ENCODE assay signal across 23 cellular contexts in the genomic region with DNA sequence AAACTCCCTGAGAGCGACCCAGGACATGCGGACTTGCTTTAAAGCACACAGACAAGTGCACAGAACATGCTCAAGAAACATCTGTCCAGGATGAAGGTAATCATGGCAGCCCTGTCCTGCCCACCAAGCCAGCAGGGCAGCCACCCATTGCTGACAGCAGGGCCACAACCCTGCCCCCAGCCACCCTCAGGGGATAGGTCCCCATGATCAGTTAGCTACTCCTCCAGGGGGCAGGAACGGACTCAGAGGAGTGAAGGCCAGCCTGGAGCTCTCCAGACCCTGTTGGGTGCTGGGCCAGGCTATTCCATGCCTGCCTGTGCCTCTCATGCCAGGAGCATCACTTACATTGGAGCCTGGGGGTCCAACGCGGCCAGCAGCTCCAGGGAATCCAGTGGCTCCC. TPM values are rescaled to one million over a fixed set of nuclear protein-coding genes. Genes with fewer than 3 reads are reported as not detected.
"Had no signal": no experiment of that assay in that cellular context is flagged by ENCODE, and none has a peak within 500 bp of the region (broad histone marks: within the 10 kb centered on the region; RNA-seq: fewer than 3 reads in every experiment).

No MANE protein-coding gene starts in this region.

- H3K9me3 ChIP-seq: heart right ventricle, right atrium auricular region, thyroid gland, upper lobe of left lung, uterus had no signal

- H3K36me3 ChIP-seq: heart right ventricle, right atrium auricular region, thyroid gland, upper lobe of left lung, uterus had no signal

- H3K4me3 ChIP-seq: coronary artery, heart right ventricle, right atrium auricular region, thyroid gland, upper lobe of left lung, uterus had no signal

- FAIRE-seq: endometrium, frontal cortex, islet of Langerhans, small intestine had no signal

- DNase-seq: effector CD8-positive, alpha-beta T cell; heart right ventricle; hypothalamus; kidney glomerular epithelial cell; mesendoderm; naive B cell; posterior cingulate gyrus; small intestine; stimulated activated CD4-positive, alpha-beta T cell treated with anti-CD3 and anti-CD28 coated beads, Interleukin-2, amount 100 ng/mL, for 48 hours; stimulated activated naive CD4-positive, alpha-beta T cell treated with Interleukin-2 at 50 U/mL for 16 hours; thyroid gland; uterus had no signal

- H3K27me3 ChIP-seq: right atrium auricular region, thyroid gland, upper lobe of left lung, uterus had no signal

- H3K27ac ChIP-seq: coronary artery, heart right ventricle, right atrium auricular region, thyroid gland, upper lobe of left lung, uterus had no signal

- H3K4me1 ChIP-seq: heart right ventricle, right atrium auricular region, uterus had no signal

- ATAC-seq: esophagus mucosa, heart right ventricle had no signal

RNA-seq across cellular contexts. Expression of a gene that starts 25.1 kb away (rescaled TPM):
- total RNA-seq: dermis microvascular lymphatic vessel endothelial cell, esophagus mucosa, fibroblast of lung, lung microvascular endothelial cell, right atrium auricular region, thyroid gland had no signal
- polyA plus RNA-seq: fibroblast of lung, liver had no signal
